ENCODE assay signal across 6 cellular contexts in genomic region chr2:85323988-85324367, GRCh38. TPM values are rescaled to one million over a fixed set of nuclear protein-coding genes. Genes with fewer than 3 reads are reported as not detected.
DNase-seq lines count a peak whose midpoint lies in the region; ATAC-seq, FAIRE-seq and TF ChIP-seq lines count a peak whose summit lies in the region.
"Not testable (repeated sequence)": the region's sequence is repeated elsewhere in the genome, so short reads cannot be mapped to it uniquely, and the experiment has no call there.

No MANE protein-coding gene starts in this region.

- FAIRE-seq in small intestine (lab: Jason Lieb, UNC), result not testable (repeated sequence)

- intact Hi-C loops in CD14-positive monocyte (cut with micrococcal nuclease), result loop anchor here in 1 of 2 donors (10.0 kb wide), 1 partner anchor 81 kb away; no protein-coding TSS in a partner anchor
- intact Hi-C loops in right lobe of liver (cut with DNase I), result not testable (repeated sequence)

- H3K36me3 Mint-ChIP-seq in CD14-positive monocyte, result peaks cover 57 to 67% of the 10 kb centered on the region in 2 donors
- H3K36me3 Mint-ChIP-seq in activated T-cell treated with anti-CD3 and anti-CD28 coated beads, Interleukin-2, amount 50 U/mL, for 24 hours (ENCODE audit: low read depth), result peaks cover 95% of the 10 kb centered on the region

- peak overlapping the region; percentile 84 to 100 (median 97) for H3K27ac Mint-ChIP-seq in CD14-positive monocyte
- peak overlapping the region; percentile 98 for H3K27ac Mint-ChIP-seq in activated T-cell treated with anti-CD3 and anti-CD28 coated beads, Interleukin-2, amount 50 U/mL, for 24 hours

- H3K4me3 ChIP-seq in adipocyte (ENCODE audit: low read length) (peak overlapping the region; percentile 43), right lobe of liver (peak overlapping the region in 2 of 3 donors; percentile 1 to 37), small intestine (ENCODE audit: low read depth in 1 of 2, low read length in 2 of 2) (peak overlapping the region in 1 of 2 donors; percentile 1)

- peaks cover 51% of the 10 kb centered on the region for H3K4me1 ChIP-seq in adipocyte (ENCODE audit: control insufficient read depth, insufficient read depth, low read length)
- peaks cover 0 to 32% (median 16%) of the 10 kb centered on the region in 4 donors for H3K4me1 ChIP-seq in right lobe of liver
- H3K4me1 ChIP-seq in small intestine (ENCODE audit: control insufficient read depth in 2 of 2, insufficient read depth in 1 of 2, low read depth in 1 of 2, low read length in 1 of 2), result not testable (repeated sequence)

- not testable (repeated sequence) for H3K9me3 Mint-ChIP-seq in CD14-positive monocyte; activated T-cell treated with anti-CD3 and anti-CD28 coated beads, Interleukin-2, amount 50 U/mL, for 24 hours

- not testable (repeated sequence) for TF ChIP-seq CTCF in CD14-positive monocyte (IDR thresholded peaks at IDR 0.05); RWPE1 (conservative IDR thresholded peaks at IDR 0.05; ENCODE audit: low read depth); right lobe of liver (IDR thresholded peaks at IDR 0.05)

- POLR2A ChIA-PET in RWPE1 (lab: Yijun Ruan, JAX; ENCODE audit: low non-redundant PET), result not testable (repeated sequence)

- not testable (repeated sequence) for TF ChIP-seq POLR2A in right lobe of liver (IDR thresholded peaks at IDR 0.05)

- 67% methylated on average over 7 of the region's 11 CpGs for WGBS in right lobe of liver (ENCODE audit: insufficient coverage, low coverage, low lambda C conversion rate, missing lambda C conversion rate)
- WGBS in small intestine, 3 donors, result 50 to 85% (median 63%) methylated on average over 9 to 11 of the region's 11 CpGs

- ATAC-seq in right lobe of liver, result not testable (repeated sequence)

- peak overlapping the region; percentile 37 for H3K9ac ChIP-seq in adipocyte (ENCODE audit: low read length)

- H3K27me3 ChIP-seq in adipocyte (replicated peaks; ENCODE audit: control insufficient read depth, insufficient read depth, low read length); right lobe of liver; small intestine (ENCODE audit: control insufficient read depth in 2 of 2, insufficient read depth in 2 of 2, low read length in 2 of 2): not testable (repeated sequence)

- not testable (repeated sequence) for H3K9me3 ChIP-seq in adipocyte (ENCODE audit: control insufficient read depth, low read length); right lobe of liver; small intestine (ENCODE audit: control insufficient read depth, low read depth)

- H3K27me3 Mint-ChIP-seq in CD14-positive monocyte (ENCODE audit: low read depth in 3 of 3); activated T-cell treated with anti-CD3 and anti-CD28 coated beads, Interleukin-2, amount 50 U/mL, for 24 hours: not testable (repeated sequence)

- peaks cover 84% of the 10 kb centered on the region for H3K4me1 Mint-ChIP-seq in CD14-positive monocyte
- peaks cover 68% of the 10 kb centered on the region for H3K4me1 Mint-ChIP-seq in activated T-cell treated with anti-CD3 and anti-CD28 coated beads, Interleukin-2, amount 50 U/mL, for 24 hours (ENCODE audit: low read depth)

- H3K4me3 Mint-ChIP-seq in CD14-positive monocyte, result peak overlapping the region; percentile 11 to 26
- H3K4me3 Mint-ChIP-seq in activated T-cell treated with anti-CD3 and anti-CD28 coated beads, Interleukin-2, amount 50 U/mL, for 24 hours, result peak overlapping the region; percentile 94

- H3K27ac ChIP-seq in RWPE1 (peak overlapping the region; percentile 19; the same call in 1 of the 2 replicates), right lobe of liver (peak overlapping the region; percentile 53 to 96 (median 92)), small intestine (ENCODE audit: low read depth in 1 of 2, low read length in 1 of 2) (peak overlapping the region; percentile 42 to 57)

- not testable (repeated sequence) for DNase-seq in CD14-positive monocyte (ENCODE audit: low spot score); RWPE1 (ENCODE audit: low spot score); activated T-cell treated with anti-CD3 and anti-CD28 coated beads, Interleukin-2, amount 50 U/mL, for 24 hours; adipocyte (ENCODE audit: low read depth); right lobe of liver; small intestine

- peaks cover 55% of the 10 kb centered on the region for H3K36me3 ChIP-seq in adipocyte (ENCODE audit: control insufficient read depth, insufficient read depth, low read length, severe bottlenecking)
- H3K36me3 ChIP-seq in right lobe of liver, result peaks cover 0 to 55% (median 20%) of the 10 kb centered on the region in 4 donors
- peaks cover 19 to 27% of the 10 kb centered on the region in 2 donors for H3K36me3 ChIP-seq in small intestine (ENCODE audit: control insufficient read depth in 2 of 2, insufficient read depth in 2 of 2, low read length in 2 of 2)

- CTCF ChIA-PET in RWPE1 (lab: Yijun Ruan, JAX), result not testable (repeated sequence)

RNA-seq across cellular contexts. Expression of gene TGOLN2, which starts 3.8 kb away (rescaled TPM):
- polyA plus RNA-seq in CD14-positive monocyte (100 to 1,000 TPM in 1 of 2 donors, 10 to 100 TPM in 1; 68.2 to 111 TPM), small intestine (10 to 100 TPM; 18.6 to 59.7 (median 26.7) TPM)
- 100 to 1,000 TPM in 5 of 6 experiments, 10 to 100 TPM in 1; 85.7 to 153 (median 121) TPM for total RNA-seq in right lobe of liver

RNA-seq across cellular contexts. Expression of gene RETSAT, which starts 30.4 kb away (rescaled TPM):
- polyA plus RNA-seq in CD14-positive monocyte (10 to 100 TPM; 15.0 to 15.8 TPM), small intestine (100 to 1,000 TPM in 2 of 3 donors, 10 to 100 TPM in 1; 92.8 to 147 (median 147) TPM)
- total RNA-seq in right lobe of liver, result 100 to 1,000 TPM in 4 of 6 experiments, 10 to 100 TPM in 2; 70.3 to 112 (median 105) TPM

RNA-seq across cellular contexts. Expression of gene ELMOD3, which starts 30.6 kb away (rescaled TPM):
- polyA plus RNA-seq in CD14-positive monocyte (1 to 10 TPM; 6.1 to 7.2 TPM), small intestine (10 to 100 TPM; 16.1 to 36.9 (median 20.0) TPM)
- total RNA-seq in right lobe of liver, result 10 to 100 TPM in 3 of 6 experiments, 1 to 10 TPM in 3; 7.4 to 12.8 (median 9.5) TPM

Comparison
In these comparisons a context has a peak if more than half of its experiments do, and no peak if none do; other contexts are left out.
1. H3K27ac ChIP-seq: peak in every context shown above with its lines; median percentile 92 in right lobe of liver; 50 in small intestine; 19 in RWPE1.
2. RNA of gene RETSAT, which starts 30.4 kb away (polyA plus RNA-seq): 92.8 to 147 TPM in small intestine; 15.0 to 15.8 TPM in CD14-positive monocyte; every median in the first group is over 4 times any median in the second.